In genomic region chr22:40210814-40211213, GRCh38 we compare ENCODE assay signal across 9 cellular contexts. TPM values are rescaled to one million over a fixed set of nuclear protein-coding genes. Genes with fewer than 3 reads are reported as not detected.
DNase-seq lines count a peak whose midpoint lies in the region; ATAC-seq, FAIRE-seq and TF ChIP-seq lines count a peak whose summit lies in the region.
"Had no signal": no experiment of that assay in that cellular context is flagged by ENCODE, and none has a peak within 500 bp of the region (broad histone marks: within the 10 kb centered on the region; RNA-seq: fewer than 3 reads in every experiment).

No MANE protein-coding gene starts in this region.

- H3K4me3 Mint-ChIP-seq in nephron progenitor cell, result no peak overlapping the region

- H3K27ac ChIP-seq in SK-N-MC, result peak overlapping the region; percentile 93
- H3K27ac ChIP-seq: epithelial cell of prostate had no signal

- H3K9ac ChIP-seq in SK-N-MC (ENCODE audit: insufficient read length), result no peak overlapping the region

- H3K4me3 ChIP-seq in SK-N-MC, result peak overlapping the region; percentile 74; the same call in 1 of the 2 replicates

- DNase-seq in SK-N-MC (ENCODE audit: low read depth, low spot score) (no peak), nephron progenitor cell (no peak), H54 (ENCODE audit: insufficient read length, low spot score) (no peak), NCI-H69 (lab: John Stamatoyannopoulos, UW) (no peak), SK-N-DZ (ENCODE audit: low spot score) (no peak)
- DNase-seq: NCI-H187 treated with DMSO at 0.1 percent for 48 hours had no signal

- H3K36me3 ChIP-seq in SK-N-MC (ENCODE audit: insufficient read depth, low read length), result peaks cover 5% of the 10 kb centered on the region

- no peaks in the 10 kb centered on the region for H3K9me3 Mint-ChIP-seq in nephron progenitor cell

- H3K36me3 Mint-ChIP-seq in nephron progenitor cell (ENCODE audit: low read depth), result peaks cover 41% of the 10 kb centered on the region

- no peak for TF ChIP-seq CTCF in nephron progenitor cell (IDR thresholded peaks at IDR 0.05)

- H3K9me3 ChIP-seq in SK-N-MC (ENCODE audit: low read depth, low read length), result no peaks in the 10 kb centered on the region

- peaks cover 17% of the 10 kb centered on the region for H3K4me1 Mint-ChIP-seq in nephron progenitor cell

- ATAC-seq in GM18511 (IDR thresholded peaks at IDR 0.05; ENCODE audit: unreplicated experiment), result peak; percentile 82
- ATAC-seq in GM21825 (IDR thresholded peaks at IDR 0.05; ENCODE audit: unreplicated experiment), result peak; percentile 66

- no peaks in the 10 kb centered on the region for H3K27me3 Mint-ChIP-seq in nephron progenitor cell (ENCODE audit: low read depth, poor library complexity)

- no peak for FAIRE-seq in H54 (lab: Jason Lieb, UNC)

- H3K27ac Mint-ChIP-seq in nephron progenitor cell, result peak overlapping the region; percentile 27

- TF ChIP-seq POLR2A in H54 (IDR thresholded peaks at IDR 0.05; ENCODE audit: low read depth, low read length), result no peak

RNA-seq across cellular contexts. Expression of gene TNRC6B, which starts 33.1 kb away (rescaled TPM):
- 3.6 and 6.3 TPM in 2 replicates for polyA plus RNA-seq in SK-N-DZ (2014; cell fraction: cytosol; rRNA removed)
- polyA plus RNA-seq in SK-N-DZ (2014; cell fraction: nucleus; rRNA removed), result 4.0 and 5.9 TPM in 2 replicates
